Comparison of ENCODE assay signal across 1 cellular context in the genomic region with DNA sequence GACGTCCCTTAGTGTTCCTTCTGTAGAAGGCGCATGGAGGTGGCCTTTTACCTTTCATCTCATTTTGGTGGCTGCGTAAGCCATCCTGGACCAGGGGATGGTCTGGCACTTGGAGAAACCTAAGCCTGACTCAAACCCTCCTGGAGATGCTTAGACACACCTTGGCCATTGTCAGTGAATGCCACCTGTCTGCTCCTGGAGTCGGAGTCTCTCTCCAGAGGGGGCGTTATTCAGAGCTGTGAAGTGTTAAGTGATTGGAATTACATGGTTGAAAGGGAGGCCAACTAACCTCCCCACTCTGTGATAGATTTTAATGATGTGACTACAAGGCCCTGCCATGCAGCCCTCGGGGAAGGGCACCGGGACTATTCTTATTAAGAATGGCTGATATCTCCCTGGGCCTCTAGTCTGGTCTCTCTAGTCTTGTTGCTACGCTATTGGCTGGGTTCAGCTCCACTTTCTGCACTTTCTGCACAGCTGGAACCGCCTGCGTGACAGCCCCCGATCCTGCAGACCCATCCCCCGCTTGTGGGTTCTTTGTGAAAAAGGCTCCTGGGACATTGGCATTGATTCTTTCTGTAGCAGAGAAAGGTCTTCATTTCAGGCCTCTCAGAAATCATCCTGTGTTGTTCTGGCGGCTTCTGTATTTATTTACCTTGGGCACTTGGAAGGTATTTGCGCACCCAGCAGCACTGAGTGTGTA.
TF ChIP-seq lines count a peak whose summit lies in the region.

No MANE protein-coding gene starts in this region.

TF ChIP-seq in IMR-90, 13 proteins besides CTCF, POLR2A, EP300 and RAD21 (continued from another document):
- TF ChIP-seq, protein P1, sequence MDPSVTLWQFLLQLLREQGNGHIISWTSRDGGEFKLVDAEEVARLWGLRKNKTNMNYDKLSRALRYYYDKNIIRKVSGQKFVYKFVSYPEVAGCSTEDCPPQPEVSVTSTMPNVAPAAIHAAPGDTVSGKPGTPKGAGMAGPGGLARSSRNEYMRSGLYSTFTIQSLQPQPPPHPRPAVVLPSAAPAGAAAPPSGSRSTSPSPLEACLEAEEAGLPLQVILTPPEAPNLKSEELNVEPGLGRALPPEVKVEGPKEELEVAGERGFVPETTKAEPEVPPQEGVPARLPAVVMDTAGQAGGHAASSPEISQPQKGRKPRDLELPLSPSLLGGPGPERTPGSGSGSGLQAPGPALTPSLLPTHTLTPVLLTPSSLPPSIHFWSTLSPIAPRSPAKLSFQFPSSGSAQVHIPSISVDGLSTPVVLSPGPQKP (IDR thresholded peaks at IDR 0.05; ENCODE audit: borderline replicate concordance, low read depth, low read length), result no peak
